28 cellular contexts compared by ENCODE assay signal in the genomic region with DNA sequence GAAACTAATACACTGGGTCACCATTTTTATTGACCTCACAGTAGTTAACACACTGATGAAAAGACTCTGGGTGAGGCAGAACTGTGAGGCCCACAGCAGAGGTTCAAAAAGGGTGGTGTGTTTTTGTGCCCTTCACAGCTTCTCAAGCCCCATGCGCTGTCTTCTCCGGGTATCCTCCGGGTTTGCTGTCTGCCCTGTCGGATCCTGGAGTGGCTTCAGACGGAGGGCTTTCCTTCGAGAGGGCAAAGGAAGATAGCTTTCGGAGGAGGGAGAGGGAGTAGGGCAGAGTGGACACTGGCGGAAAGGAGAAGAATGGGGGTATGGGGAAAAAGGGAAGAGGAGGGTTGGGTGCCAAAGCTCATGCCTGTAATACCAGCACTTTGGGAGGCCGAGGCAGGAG.
"Had no signal": no experiment of that assay in that cellular context is flagged by ENCODE, and none has a peak within 500 bp of the region (broad histone marks: within the 10 kb centered on the region; RNA-seq: fewer than 3 reads in every experiment).

No MANE protein-coding gene starts in this region.

- H3K36me3 ChIP-seq: colonic mucosa, esophagus muscularis mucosa, esophagus squamous epithelium, gastrocnemius medialis, gastroesophageal sphincter, heart left ventricle, heart right ventricle had no signal

- H3K79me2 ChIP-seq: hepatocyte had no signal

- H2AFZ ChIP-seq: hepatocyte had no signal

- ATAC-seq: effector memory CD8-positive, alpha-beta T cell; esophagus mucosa; foreskin keratinocyte; gastrocnemius medialis; gastroesophageal sphincter; heart left ventricle; heart right ventricle had no signal

- H3K27ac ChIP-seq: colonic mucosa, coronary artery, dorsolateral prefrontal cortex, epithelial cell of prostate, esophagus muscularis mucosa, esophagus squamous epithelium, foreskin keratinocyte, gastrocnemius medialis, gastroesophageal sphincter, heart left ventricle, heart right ventricle, hepatocyte had no signal

- H3K9me3 ChIP-seq: colonic mucosa, esophagus muscularis mucosa, esophagus squamous epithelium, gastrocnemius medialis, gastroesophageal sphincter had no signal

- FAIRE-seq: endometrium, endothelial cell of umbilical vein, frontal cortex had no signal

- H3K4me3 ChIP-seq: colonic mucosa, coronary artery, dorsolateral prefrontal cortex, esophagus muscularis mucosa, esophagus squamous epithelium, gastrocnemius medialis, gastroesophageal sphincter, heart left ventricle, heart right ventricle, hepatocyte had no signal

- H3K27ac Mint-ChIP-seq: dendritic cell treated with granulocyte-macrophage colony-stimulating factor and Interleukin-4, amounts not matched to agents 40 ng/mL and 50 ng/mL, for 4 days; effector memory CD8-positive, alpha-beta T cell; endodermal cell had no signal

- DNase-seq: colonic mucosa; cortex of kidney; dermis blood vessel endothelial cell; dorsolateral prefrontal cortex; effector CD4-positive, alpha-beta T cell; effector CD8-positive, alpha-beta T cell; effector memory CD4-positive, alpha-beta T cell; effector memory CD8-positive, alpha-beta T cell; endodermal cell; erythroblast; esophagus squamous epithelium; foreskin fibroblast; foreskin keratinocyte; foreskin melanocyte; gastrocnemius medialis; glutamatergic neuron; heart left ventricle; heart right ventricle had no signal

- H3K4me2 ChIP-seq: hepatocyte had no signal

- H3K4me1 ChIP-seq: colonic mucosa, esophagus muscularis mucosa, esophagus squamous epithelium, foreskin keratinocyte, gastrocnemius medialis, gastroesophageal sphincter, heart left ventricle, heart right ventricle had no signal

- H3K4me1 Mint-ChIP-seq: endodermal cell had no signal

- H3K4me3 Mint-ChIP-seq: dendritic cell treated with granulocyte-macrophage colony-stimulating factor and Interleukin-4, amounts not matched to agents 40 ng/mL and 50 ng/mL, for 4 days; effector memory CD8-positive, alpha-beta T cell; endodermal cell had no signal

- H3K27me3 ChIP-seq: colonic mucosa, dorsolateral prefrontal cortex, esophagus squamous epithelium, gastrocnemius medialis, gastroesophageal sphincter, hepatocyte had no signal

- H3K9me3 Mint-ChIP-seq: dendritic cell treated with granulocyte-macrophage colony-stimulating factor and Interleukin-4, amounts not matched to agents 40 ng/mL and 50 ng/mL, for 4 days; effector memory CD8-positive, alpha-beta T cell; endodermal cell had no signal
